In genomic region chr2:72917138-72917874, GRCh38 we compare ENCODE assay signal across 1 cellular context.
TF ChIP-seq lines count a peak whose summit lies in the region.

Gene EMX1 (plus strand): TSS chr2:72917519. CDS start chr2:72917853, 334 bp downstream.

TF ChIP-seq in liver, 16 proteins besides CTCF, POLR2A, EP300 and RAD21 (continued from another document):
- TF ChIP-seq, protein P1, sequence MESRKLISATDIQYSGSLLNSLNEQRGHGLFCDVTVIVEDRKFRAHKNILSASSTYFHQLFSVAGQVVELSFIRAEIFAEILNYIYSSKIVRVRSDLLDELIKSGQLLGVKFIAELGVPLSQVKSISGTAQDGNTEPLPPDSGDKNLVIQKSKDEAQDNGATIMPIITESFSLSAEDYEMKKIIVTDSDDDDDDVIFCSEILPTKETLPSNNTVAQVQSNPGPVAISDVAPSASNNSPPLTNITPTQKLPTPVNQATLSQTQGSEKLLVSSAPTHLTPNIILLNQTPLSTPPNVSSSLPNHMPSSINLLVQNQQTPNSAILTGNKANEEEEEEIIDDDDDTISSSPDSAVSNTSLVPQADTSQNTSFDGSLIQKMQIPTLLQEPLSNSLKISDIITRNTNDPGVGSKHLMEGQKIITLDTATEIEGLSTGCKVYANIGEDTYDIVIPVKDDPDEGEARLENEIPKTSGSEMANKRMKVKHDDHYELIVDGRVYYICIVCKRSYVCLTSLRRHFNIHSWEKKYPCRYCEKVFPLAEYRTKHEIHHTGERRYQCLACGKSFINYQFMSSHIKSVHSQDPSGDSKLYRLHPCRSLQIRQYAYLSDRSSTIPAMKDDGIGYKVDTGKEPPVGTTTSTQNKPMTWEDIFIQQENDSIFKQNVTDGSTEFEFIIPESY (IDR thresholded peaks at IDR 0.05): no peak
- TF ChIP-seq FOXA1 (IDR thresholded peaks at IDR 0.05) (no peak), GABPA (IDR thresholded peaks at IDR 0.05 in 1 of 2, conservative IDR thresholded peaks at IDR 0.05 in 1 of 2) (no peak), HNF4A (conservative IDR thresholded peaks at IDR 0.05) (no peak), JUND (IDR thresholded peaks at IDR 0.05) (no peak)
